In genomic region chr4:94508256-94508655, GRCh38 we compare ENCODE assay signal across 12 cellular contexts. TPM values are rescaled to one million over a fixed set of nuclear protein-coding genes. Genes with fewer than 3 reads are reported as not detected.
DNase-seq lines count a peak whose midpoint lies in the region; ATAC-seq and TF ChIP-seq lines count a peak whose summit lies in the region.
"Had no signal": no experiment of that assay in that cellular context is flagged by ENCODE, and none has a peak within 500 bp of the region (broad histone marks: within the 10 kb centered on the region; RNA-seq: fewer than 3 reads in every experiment).

No MANE protein-coding gene starts in this region.

- TF ChIP-seq POLR2A in HCT116 (IDR thresholded peaks at IDR 0.05; ENCODE audit: borderline replicate concordance, extremely low read depth, insufficient read depth, insufficient read length) (no peak), sigmoid colon (IDR thresholded peaks at IDR 0.05) (no peak)

- ATAC-seq in HCT116: no peak
- no peak for ATAC-seq in HG03354 (IDR thresholded peaks at IDR 0.05; ENCODE audit: poor library complexity, severe bottlenecking, unreplicated experiment)

- H3K9ac ChIP-seq in HCT116 (ENCODE audit: low read length) (peak overlapping the region; percentile 40), colonic mucosa (ENCODE audit: low read depth in 2 of 2, low read length in 2 of 2) (peak overlapping the region in 1 of 2 donors; percentile 26), neuronal stem cell (ENCODE audit: low read depth, low read length, poor library complexity) (no peak overlapping the region)

- TF ChIP-seq RAD21 in HCT116 (IDR thresholded peaks at IDR 0.05; ENCODE audit: low read depth): no peak

- H2AFZ ChIP-seq in HCT116 (ENCODE audit: low read depth, low read length, poor library complexity, severe bottlenecking) (no peak overlapping the region), neuronal stem cell (ENCODE audit: low read length) (no peak overlapping the region)

- no peak overlapping the region for H3K18ac ChIP-seq in neuronal stem cell (ENCODE audit: low read length)

- no peak for TF ChIP-seq CTCF in HCT116 (IDR thresholded peaks at IDR 0.05 in 2 of 3, conservative IDR thresholded peaks at IDR 0.05 in 1 of 3; ENCODE audit: borderline replicate concordance in 1 of 3, insufficient read depth in 1 of 3, low read depth in 2 of 3, low read length in 2 of 3)
- TF ChIP-seq CTCF in colonic mucosa (IDR thresholded peaks at IDR 0.05): no peak
- no peak for TF ChIP-seq CTCF in left ventricle myocardium inferior (IDR thresholded peaks at IDR 0.05; ENCODE audit: borderline replicate concordance)
- TF ChIP-seq CTCF in sigmoid colon (IDR thresholded peaks at IDR 0.05): no peak

- WGBS in sigmoid colon, 2 donors: 70 to 75% methylated on average over 1 of the region's 1 CpG
- no CpG with 5 or more reads among the region's 1 CpG for WGBS in neuronal stem cell (ENCODE audit: extremely low coverage in 2 of 2, insufficient read length in 2 of 2, insufficient replicate concordance in 1 of 2), 2 donors

- H3K14ac ChIP-seq in neuronal stem cell (ENCODE audit: low read length): no peak overlapping the region

- H2BK15ac ChIP-seq in neuronal stem cell (ENCODE audit: low read length): no peak overlapping the region

- H2BK5ac ChIP-seq in neuronal stem cell (ENCODE audit: low read length): no peak overlapping the region

- H3K4me1 ChIP-seq in HCT116 (ENCODE audit: control insufficient read depth in 1 of 2, insufficient read depth in 2 of 2, low read length in 2 of 2) (peaks cover 35 to 40% of the 10 kb centered on the region in 2 experiments), colonic mucosa (peaks cover 11% of the 10 kb centered on the region), left ventricle myocardium inferior (peaks cover 86% of the 10 kb centered on the region), sigmoid colon (peaks cover 0 to 70% (median 65%) of the 10 kb centered on the region in 4 donors), neuronal stem cell (ENCODE audit: control insufficient read depth in 2 of 2, insufficient read depth in 1 of 2, low read depth in 1 of 2, low read length in 2 of 2) (peaks cover 2 to 3% of the 10 kb centered on the region in 2 donors)

- CTCF ChIA-PET in HCT116 (lab: Charles Lee): no interaction called here

- no peak for TF ChIP-seq EP300 in sigmoid colon (IDR thresholded peaks at IDR 0.05)

- peak overlapping the region; percentile 75 for H3K4me2 ChIP-seq in HCT116 (ENCODE audit: low read length)
- no peak overlapping the region for H3K4me2 ChIP-seq in neuronal stem cell (ENCODE audit: insufficient read depth, low read length, poor library complexity, severe bottlenecking)

- H3K27me3 ChIP-seq in HCT116 (ENCODE audit: insufficient read depth, low read length): no peaks in the 10 kb centered on the region
- H3K27me3 ChIP-seq in colonic mucosa: no peaks in the 10 kb centered on the region
- H3K27me3 ChIP-seq in left ventricle myocardium inferior (ENCODE audit: low read depth): no peaks in the 10 kb centered on the region
- H3K27me3 ChIP-seq in sigmoid colon: no peaks in the 10 kb centered on the region
- no peaks in the 10 kb centered on the region for H3K27me3 ChIP-seq in neuronal stem cell (ENCODE audit: control insufficient read depth in 3 of 3, insufficient read depth in 3 of 3, low read depth in 1 of 3, low read length in 3 of 3)
- H3K27me3 ChIP-seq: spleen had no signal

- POLR2A ChIA-PET in HCT116 (lab: Charles Lee): no interaction called here

- H2BK12ac ChIP-seq in neuronal stem cell (ENCODE audit: low read length): no peak overlapping the region

- no peak overlapping the region for H2AK5ac ChIP-seq in neuronal stem cell (ENCODE audit: low read depth, low read length)

- H3K79me1 ChIP-seq in neuronal stem cell (ENCODE audit: low read depth, low read length): no peaks in the 10 kb centered on the region

- no peak overlapping the region for H4K8ac ChIP-seq in neuronal stem cell (ENCODE audit: low read depth, low read length)

- peaks cover 42% of the 10 kb centered on the region for H3K79me2 ChIP-seq in HCT116 (ENCODE audit: insufficient read depth, low read length)

- H2BK120ac ChIP-seq in neuronal stem cell (ENCODE audit: low read depth, low read length): no peak overlapping the region

- peak overlapping the region; percentile 80 for H3K27ac ChIP-seq in HCT116 (ENCODE audit: low read depth, low read length)
- peak overlapping the region; percentile 12 for H3K27ac ChIP-seq in colonic mucosa
- peak overlapping the region; percentile 70 for H3K27ac ChIP-seq in left ventricle myocardium inferior (replicated peaks)
- H3K27ac ChIP-seq in sigmoid colon: peak overlapping the region in 3 of 4 donors; percentile 58 to 70 (median 60)
- H3K27ac ChIP-seq in neuronal stem cell (replicated peaks; ENCODE audit: low read length): no peak overlapping the region

- H3K23ac ChIP-seq in neuronal stem cell (ENCODE audit: low read depth, low read length, poor library complexity): no peak overlapping the region

- intact Hi-C loops in HCT116 (cut with micrococcal nuclease): no loop called here
- intact Hi-C loops in colonic mucosa (cut with DNase I): no loop called here
- intact Hi-C loops in left ventricle myocardium inferior (cut with micrococcal nuclease): no loop called here
- intact Hi-C loops in sigmoid colon (cut with DNase I): loop anchor here (10.0 kb wide), 1 partner anchor 93 kb away; no protein-coding TSS in a partner anchor

- 0 out of 4 replicates have a peak overlapping the region, but pooled peaks of 1 of the 2 experiments have one; percentile 34 for H3K4me3 ChIP-seq in HCT116 (replicated peaks in 1 of 2; ENCODE audit: low read depth in 1 of 2, low read length in 2 of 2)
- no peak overlapping the region for H3K4me3 ChIP-seq in colonic mucosa
- H3K4me3 ChIP-seq in left ventricle myocardium inferior: peak overlapping the region; percentile 25
- H3K4me3 ChIP-seq in sigmoid colon: no peak overlapping the region
- no peak overlapping the region for H3K4me3 ChIP-seq in neuronal stem cell (ENCODE audit: low read length in 2 of 2)
- H3K4me3 ChIP-seq: lung, spleen had no signal

- H3K36me3 ChIP-seq in HCT116 (ENCODE audit: control insufficient read depth in 1 of 2, insufficient read depth in 2 of 2, low read length in 2 of 2) (no peaks in the 10 kb centered on the region), colonic mucosa (no peaks in the 10 kb centered on the region), left ventricle myocardium inferior (peaks cover 4% of the 10 kb centered on the region), sigmoid colon (no peaks in the 10 kb centered on the region), neuronal stem cell (replicated peaks in 1 of 2; ENCODE audit: control insufficient read depth in 2 of 2, insufficient read depth in 2 of 2, low read length in 2 of 2) (no peaks in the 10 kb centered on the region)

- DNase-seq in HCT116 (ENCODE audit: low read depth, low spot score): no peak
- DNase-seq in colonic mucosa: no peak
- no peak for DNase-seq in left ventricle myocardium inferior
- no peak for DNase-seq in sigmoid colon
- DNase-seq in neuronal stem cell (ENCODE audit: low spot score): no peak
- no peak for DNase-seq in iPS-NIHi7 (ENCODE audit: extremely low spot score)
- no peak for DNase-seq in NCI-H82 treated with DMSO at 0.1 percent for 48 hours (lab: John Stamatoyannopoulos, UW; ENCODE audit: unreplicated experiment)
- DNase-seq: activated gamma-delta T cell treated with Interleukin-2 at 50 U/mL for 16 hours, NCI-H1092 treated with DMSO at 0.1 percent for 48 hours, spleen had no signal

- H3K4ac ChIP-seq in neuronal stem cell (ENCODE audit: low read length): no peak overlapping the region

- no TSS peak for BruUV-seq in HCT116 (replicated peaks; lab: Mats Ljungman, UMichigan)

- RAD21 ChIA-PET in HCT116 (lab: Charles Lee; ENCODE audit: low non-redundant PET in 1 of 2, low total read pairs in 2 of 2, uncharacterized antibody in 2 of 2, unreplicated experiment in 2 of 2): no interaction called here

- H3K9me2 ChIP-seq in HCT116 (ENCODE audit: insufficient read depth): no peaks in the 10 kb centered on the region

- no peak overlapping the region for H4K91ac ChIP-seq in neuronal stem cell (ENCODE audit: low read depth, low read length, poor library complexity)

- H4K20me1 ChIP-seq in HCT116 (ENCODE audit: insufficient read depth): no peaks in the 10 kb centered on the region

- H3K9me3 ChIP-seq in HCT116 (ENCODE audit: control insufficient read depth in 1 of 2, insufficient read depth in 1 of 2, low read depth in 1 of 2, low read length in 2 of 2) (no peaks in the 10 kb centered on the region), colonic mucosa (no peaks in the 10 kb centered on the region), left ventricle myocardium inferior (replicated peaks) (peaks cover 4% of the 10 kb centered on the region), sigmoid colon (peaks cover 0 to 2% (median 0%) of the 10 kb centered on the region in 4 donors), neuronal stem cell (replicated peaks in 1 of 2; ENCODE audit: control insufficient read depth in 2 of 2, insufficient read depth in 1 of 2, low read depth in 1 of 2, low read length in 2 of 2) (no peaks in the 10 kb centered on the region)
- H3K9me3 ChIP-seq: spleen had no signal

TF ChIP-seq in HCT116, 20 proteins besides CTCF, POLR2A, EP300 and RAD21 (continues in another document):
- TF ChIP-seq CBX3 (IDR thresholded peaks at IDR 0.05; ENCODE audit: low read depth) (no peak), EZH2phosphoT487 (IDR thresholded peaks at IDR 0.05; ENCODE audit: borderline replicate concordance) (no peak), SIN3A (IDR thresholded peaks at IDR 0.05; ENCODE audit: low read depth) (no peak), ZNF274 (IDR thresholded peaks at IDR 0.05; ENCODE audit: low read depth, low read length) (no peak), CEBPB (IDR thresholded peaks at IDR 0.05; ENCODE audit: low read depth) (no peak)

RNA-seq across cellular contexts. Expression of gene PDLIM5, which starts 56.5 kb away (rescaled TPM):
- 130 TPM for total RNA-seq in HCT116 (2021; ENCODE audit: unreplicated experiment)
- 43.9 and 49.0 TPM in 2 replicates for polyA plus RNA-seq in HCT116 (2012)
- 100 to 1,000 TPM; 129 to 168 TPM for total RNA-seq in colonic mucosa
- total RNA-seq in left ventricle myocardium inferior: 982 TPM
- total RNA-seq in sigmoid colon: 100 to 1,000 TPM; 167 to 221 (median 204) TPM
- 10 to 100 TPM; 31.2 to 43.0 (median 39.6) TPM for polyA plus RNA-seq in sigmoid colon
- polyA plus RNA-seq in neuronal stem cell (2013, experiment 1 of 2): 50.1 TPM
- polyA plus RNA-seq in neuronal stem cell (2013, experiment 2 of 2): 54.2 TPM
